In genomic region chr6:146864300-146864699, GRCh38 we compare ENCODE assay signal across 22 cellular contexts.
DNase-seq lines count a peak whose midpoint lies in the region; ATAC-seq and TF ChIP-seq lines count a peak whose summit lies in the region.
"Had no signal": no experiment of that assay in that cellular context is flagged by ENCODE, and none has a peak within 500 bp of the region (broad histone marks: within the 10 kb centered on the region; RNA-seq: fewer than 3 reads in every experiment).

No MANE protein-coding gene starts in this region.

- no peak overlapping the region for H3K4me3 Mint-ChIP-seq in stimulated activated naive CD8-positive, alpha-beta T cell treated with anti-CD3 and anti-CD28 coated beads, Interleukin-15, Interleukin-2, amounts not matched to agents 100 ng/mL and 50 ng/mL, for 24 hours
- H3K4me3 Mint-ChIP-seq in chondrocyte (ENCODE audit: unreplicated experiment), result no peak overlapping the region
- H3K4me3 Mint-ChIP-seq: CD14-positive monocyte; CD4-positive, alpha-beta T cell; CD8-positive, alpha-beta memory T cell; HFFc6 had no signal

- no TSS peak for BruUV-seq in Panc1 (replicated peaks; lab: Mats Ljungman, UMichigan)

- H3K27ac ChIP-seq in Panc1 (ENCODE audit: low read length) (peak overlapping the region; percentile 40; the same call in 1 of the 2 replicates), parathyroid adenoma (peak overlapping the region; percentile 98), caudate nucleus (ENCODE audit: low read depth, low read length) (no peak overlapping the region)
- H3K27ac ChIP-seq: A549; BLaER1 treated with 17β-estradiol and CSF1 and Interleukin-3, amounts not matched to agents 10 nM and 100 nM had no signal

- H3K27me3 Mint-ChIP-seq in stimulated activated naive CD8-positive, alpha-beta T cell treated with anti-CD3 and anti-CD28 coated beads, Interleukin-15, Interleukin-2, amounts not matched to agents 100 ng/mL and 50 ng/mL, for 24 hours, result no peaks in the 10 kb centered on the region
- no peaks in the 10 kb centered on the region for H3K27me3 Mint-ChIP-seq in chondrocyte (ENCODE audit: low read depth)
- H3K27me3 Mint-ChIP-seq: CD4-positive, alpha-beta T cell had no signal

- peak overlapping the region; percentile 28 for H3K27ac Mint-ChIP-seq in stimulated activated naive CD8-positive, alpha-beta T cell treated with anti-CD3 and anti-CD28 coated beads, Interleukin-15, Interleukin-2, amounts not matched to agents 100 ng/mL and 50 ng/mL, for 24 hours
- no peak overlapping the region for H3K27ac Mint-ChIP-seq in chondrocyte (ENCODE audit: unreplicated experiment)
- H3K27ac Mint-ChIP-seq: CD4-positive, alpha-beta T cell; HFFc6 had no signal

- CTCF ChIA-PET in Panc1 (lab: Charles Lee), result no interaction called here

- intact Hi-C loops in Panc1 (cut with micrococcal nuclease; ENCODE audit: unreplicated experiment), result no loop called here

- no peak overlapping the region for H3K4me2 ChIP-seq in parathyroid adenoma (ENCODE audit: low read length)
- H3K4me2 ChIP-seq: A549; BLaER1 treated with 17β-estradiol and CSF1 and Interleukin-3, amounts not matched to agents 10 nM and 100 nM had no signal

- TF ChIP-seq CTCF in Panc1 (IDR thresholded peaks at IDR 0.05), result no peak
- TF ChIP-seq CTCF in parathyroid adenoma (IDR thresholded peaks at IDR 0.05), result no peak
- TF ChIP-seq CTCF in chondrocyte (IDR thresholded peaks at IDR 0.05), result no peak

- H3K9ac ChIP-seq in parathyroid adenoma, result no peak overlapping the region
- H3K9ac ChIP-seq: BLaER1 treated with 17β-estradiol and CSF1 and Interleukin-3, amounts not matched to agents 10 nM and 100 nM had no signal

- no peak overlapping the region for H3K4me3 ChIP-seq in Panc1 (ENCODE audit: low read depth in 2 of 2, low read length in 2 of 2)
- H3K4me3 ChIP-seq in parathyroid adenoma (ENCODE audit: low read depth, low read length), result no peak overlapping the region
- H3K4me3 ChIP-seq: A549; BLaER1 treated with 17β-estradiol and CSF1 and Interleukin-3, amounts not matched to agents 10 nM and 100 nM; HAP-1 had no signal

- no peaks in the 10 kb centered on the region for H3K79me2 ChIP-seq in parathyroid adenoma

- H3K36me3 Mint-ChIP-seq in stimulated activated naive CD8-positive, alpha-beta T cell treated with anti-CD3 and anti-CD28 coated beads, Interleukin-15, Interleukin-2, amounts not matched to agents 100 ng/mL and 50 ng/mL, for 24 hours (ENCODE audit: low read depth), result no peaks in the 10 kb centered on the region
- no peaks in the 10 kb centered on the region for H3K36me3 Mint-ChIP-seq in chondrocyte (ENCODE audit: low read depth)
- H3K36me3 Mint-ChIP-seq: CD14-positive monocyte; CD8-positive, alpha-beta memory T cell had no signal

- H2AFZ ChIP-seq in parathyroid adenoma, result peak overlapping the region; percentile 53

- in situ Hi-C loops in Panc1 (cut with HindIII; ENCODE audit: low pct_unique_long_range_greater_than_20kb, low sequenced_read_pairs), result no loop called here

- H3K4me1 Mint-ChIP-seq in stimulated activated naive CD8-positive, alpha-beta T cell treated with anti-CD3 and anti-CD28 coated beads, Interleukin-15, Interleukin-2, amounts not matched to agents 100 ng/mL and 50 ng/mL, for 24 hours (ENCODE audit: low read depth), result peaks cover 4% of the 10 kb centered on the region
- no peaks in the 10 kb centered on the region for H3K4me1 Mint-ChIP-seq in chondrocyte (ENCODE audit: low read depth)
- H3K4me1 Mint-ChIP-seq: CD8-positive, alpha-beta memory T cell had no signal

- H3K9me3 ChIP-seq in Panc1 (ENCODE audit: control insufficient read depth, insufficient read depth, low read depth, low read length) (no peaks in the 10 kb centered on the region), parathyroid adenoma (ENCODE audit: control insufficient read depth, low read length) (no peaks in the 10 kb centered on the region)
- H3K9me3 ChIP-seq: A549; BE2C; BLaER1 treated with 17β-estradiol and CSF1 and Interleukin-3, amounts not matched to agents 10 nM and 100 nM; HAP-1 had no signal

- no peak for ATAC-seq in stimulated activated naive CD8-positive, alpha-beta T cell treated with anti-CD3 and anti-CD28 coated beads, Interleukin-15, Interleukin-2, amounts not matched to agents 100 U/mL and 50 U/mL, for 24 hours
- ATAC-seq in Panc1, result no peak
- ATAC-seq: A549 had no signal

- H3K4me1 ChIP-seq in Panc1 (ENCODE audit: control insufficient read depth, insufficient read depth, low read length), result 0 out of 2 replicates have a peak, but pooled peaks cover 6% of the 10 kb centered on the region
- peaks cover 77% of the 10 kb centered on the region for H3K4me1 ChIP-seq in parathyroid adenoma
- H3K4me1 ChIP-seq: A549, HAP-1 had no signal

- H3K27me3 ChIP-seq in Panc1 (ENCODE audit: control insufficient read depth, insufficient read depth, low read length), result no peaks in the 10 kb centered on the region
- no peaks in the 10 kb centered on the region for H3K27me3 ChIP-seq in parathyroid adenoma (ENCODE audit: control insufficient read depth, insufficient read depth, low read length)
- H3K27me3 ChIP-seq: BE2C; BLaER1 treated with 17β-estradiol and CSF1 and Interleukin-3, amounts not matched to agents 10 nM and 100 nM had no signal

- POLR2A ChIA-PET in Panc1 (lab: Charles Lee), result no interaction called here

- no peaks in the 10 kb centered on the region for H3K9me3 Mint-ChIP-seq in stimulated activated naive CD8-positive, alpha-beta T cell treated with anti-CD3 and anti-CD28 coated beads, Interleukin-15, Interleukin-2, amounts not matched to agents 100 ng/mL and 50 ng/mL, for 24 hours
- no peaks in the 10 kb centered on the region for H3K9me3 Mint-ChIP-seq in chondrocyte (ENCODE audit: low read depth)
- H3K9me3 Mint-ChIP-seq: CD14-positive monocyte; CD4-positive, alpha-beta T cell; CD8-positive, alpha-beta memory T cell; HFFc6 had no signal

- H3K36me3 ChIP-seq in Panc1 (ENCODE audit: control insufficient read depth, insufficient read depth, low read length), result no peaks in the 10 kb centered on the region
- no peaks in the 10 kb centered on the region for H3K36me3 ChIP-seq in parathyroid adenoma (ENCODE audit: control insufficient read depth, insufficient read depth, low read length)
- H3K36me3 ChIP-seq: BE2C; BLaER1 treated with 17β-estradiol and CSF1 and Interleukin-3, amounts not matched to agents 10 nM and 100 nM; HAP-1 had no signal

- no peak for DNase-seq in stimulated activated naive CD8-positive, alpha-beta T cell treated with anti-CD3 and anti-CD28 coated beads, Interleukin-15, Interleukin-2, amounts not matched to agents 100 U/mL and 50 U/mL, for 24 hours
- DNase-seq in Panc1 (ENCODE audit: low read depth, low spot score) (no peak), chondrocyte (ENCODE audit: low spot score) (no peak), caudate nucleus (lab: John Stamatoyannopoulos, UW) (no peak), NCI-H1436 treated with DMSO at 0.1 percent for 48 hours (lab: John Stamatoyannopoulos, UW) (no peak)
- DNase-seq: 8988T; ACHN; AML-193; BE2C; CD4-positive, alpha-beta T cell; CD8-positive, alpha-beta memory T cell; DMS 273 treated with DMSO at 0.1 percent for 48 hours; DMS79 treated with DMSO at 0.1 percent for 48 hours; GF-D8; GOT3; HFFc6 had no signal
